8 cellular contexts compared by ENCODE assay signal in genomic region chr16:48385272-48385953, GRCh38. TPM values are rescaled to one million over a fixed set of nuclear protein-coding genes. Genes with fewer than 3 reads are reported as not detected.
A peak's percentile ranks its signal among the peaks of the same experiment; 100 is the strongest.
DNase-seq lines count a peak whose midpoint lies in the region; ATAC-seq and TF ChIP-seq lines count a peak whose summit lies in the region.

SIAH1 (minus strand) TSS chr16:48385413; CDS start chr16:48362428, 22,985 bp downstream.

- no peaks in the 10 kb centered on the region for H3K9me3 ChIP-seq in IMR-90 (ENCODE audit: control insufficient read depth, insufficient read depth, low read length)
- peaks cover 3% of the 10 kb centered on the region for H3K9me3 ChIP-seq in neuron (ENCODE audit: low read length)
- H3K9me3 ChIP-seq in subcutaneous abdominal adipose tissue (ENCODE audit: control insufficient read depth in 5 of 5, low read length in 5 of 5), result no peaks in the 10 kb centered on the region

- peak within 1 kb of the TSS; percentile 97 for H2AK9ac ChIP-seq in IMR-90 (replicated peaks; ENCODE audit: low read depth, low read length, poor library complexity)

- peaks cover 26% of the 10 kb centered on the region for H4K20me1 ChIP-seq in IMR-90 (ENCODE audit: insufficient read depth, low read length)

- H3K36me3 ChIP-seq in IMR-90 (ENCODE audit: control insufficient read depth, insufficient read depth, low read length), result no peaks in the 10 kb centered on the region
- H3K36me3 ChIP-seq in neuron (ENCODE audit: insufficient read depth, low read length), result no peaks in the 10 kb centered on the region
- no peaks in the 10 kb centered on the region for H3K36me3 ChIP-seq in subcutaneous abdominal adipose tissue (ENCODE audit: control insufficient read depth in 5 of 5, insufficient read depth in 5 of 5, low read length in 5 of 5)

- TF ChIP-seq RAD21 in IMR-90 (IDR thresholded peaks at IDR 0.05; ENCODE audit: low read length), result no peak; the same call in 1 of the 2 replicates

- H2BK120ac ChIP-seq in IMR-90 (ENCODE audit: low read depth, low read length), result peak within 1 kb of the TSS; percentile 81

- H3K4ac ChIP-seq in IMR-90 (ENCODE audit: low read depth, low read length), result peak within 1 kb of the TSS; percentile 96

- H2AFZ ChIP-seq in IMR-90 (replicated peaks; ENCODE audit: low read length, poor library complexity), result peak within 1 kb of the TSS; percentile 100
- peak within 1 kb of the TSS; percentile 89 for H2AFZ ChIP-seq in neuron (ENCODE audit: low read depth, low read length)

- H3K56ac ChIP-seq in IMR-90 (ENCODE audit: extremely low read depth, insufficient read depth, low read length), result peak within 1 kb of the TSS; percentile 91

- TF ChIP-seq CTCF in IMR-90 (conservative IDR thresholded peaks at IDR 0.05; ENCODE audit: low read depth, low read length) (no peak), foreskin keratinocyte (conservative IDR thresholded peaks at IDR 0.05) (no peak)

- peak within 1 kb of the TSS; percentile 95 for H3K4me3 ChIP-seq in IMR-90 (ENCODE audit: insufficient read depth, low read depth, low read length)
- H3K4me3 ChIP-seq in neuron (ENCODE audit: low read length), result peak within 1 kb of the TSS; percentile 91
- peak within 1 kb of the TSS; percentile 89 to 99 (median 90) for H3K4me3 ChIP-seq in subcutaneous abdominal adipose tissue (ENCODE audit: low read depth in 1 of 5, low read length in 5 of 5)

- H3K27ac ChIP-seq in IMR-90 (ENCODE audit: insufficient read depth, low read length) (peak within 1 kb of the TSS; percentile 98), foreskin keratinocyte (peak within 1 kb of the TSS; percentile 90), subcutaneous abdominal adipose tissue (ENCODE audit: low read depth, low read length) (peak within 1 kb of the TSS; percentile 99)

- H4K8ac ChIP-seq in IMR-90 (ENCODE audit: low read depth in 2 of 2, low read length in 2 of 2), result peak within 1 kb of the TSS; percentile 72 to 97

- POLR2A ChIA-PET in IMR-90 (lab: Charles Lee; ENCODE audit: unreplicated experiment), result interaction anchor here (0.6 to 1.0 kb wide), 3 partner anchors 23 to 1477 kb away, joined by 3 to 8 read pairs (median 4); no protein-coding TSS in a partner anchor

- H2BK5ac ChIP-seq in IMR-90 (ENCODE audit: low read depth, low read length, poor library complexity, severe bottlenecking), result peak within 1 kb of the TSS; percentile 97

- BruUV-seq in IMR-90 (replicated peaks; lab: Mats Ljungman, UMichigan), result no TSS peak

- H3K9ac ChIP-seq in IMR-90 (ENCODE audit: low read depth, low read length), result peak within 1 kb of the TSS; percentile 96
- H3K9ac ChIP-seq in subcutaneous abdominal adipose tissue (ENCODE audit: low read length in 5 of 5), result peak within 1 kb of the TSS; percentile 95 to 99 (median 98)

- no peak within 1 kb of the TSS for H2BK20ac ChIP-seq in IMR-90 (ENCODE audit: low read depth, low read length)

- peaks cover 1% of the 10 kb centered on the region; the same call in 1 of the 2 replicates for H3K4me1 ChIP-seq in IMR-90 (ENCODE audit: control insufficient read depth, insufficient read depth, low read length)
- peaks cover 20% of the 10 kb centered on the region for H3K4me1 ChIP-seq in foreskin keratinocyte
- peaks cover 6% of the 10 kb centered on the region for H3K4me1 ChIP-seq in neuron (ENCODE audit: insufficient read depth, low read length)
- peaks cover 4 to 49% (median 40%) of the 10 kb centered on the region in 5 donors for H3K4me1 ChIP-seq in subcutaneous abdominal adipose tissue (ENCODE audit: control insufficient read depth in 5 of 5, insufficient read depth in 5 of 5, low read length in 5 of 5)

- dilution Hi-C loops in IMR-90 (cut with HindIII; ENCODE audit: low sequenced_read_pairs, unreplicated experiment), result no loop called here

- H3K79me1 ChIP-seq in IMR-90 (ENCODE audit: low read depth in 1 of 2, low read length in 2 of 2), result peaks cover 0 to 30% of the 10 kb centered on the region in 2 experiments; a peak in 2 of 4 replicates

- peak within 1 kb of the TSS; percentile 90 for H4K91ac ChIP-seq in IMR-90 (ENCODE audit: insufficient read depth, low read depth, low read length)

- peak; percentile 61 for TF ChIP-seq POLR2A in IMR-90 (IDR thresholded peaks at IDR 0.05; ENCODE audit: low read depth, low read length)

- peak within 1 kb of the TSS; percentile 91 for H3K18ac ChIP-seq in IMR-90 (ENCODE audit: low read depth, low read length)

- peak within 1 kb of the TSS; percentile 98 for H3K23ac ChIP-seq in IMR-90 (ENCODE audit: low read depth, low read length)

- peak within 1 kb of the TSS; percentile 98 for H3K4me2 ChIP-seq in IMR-90 (ENCODE audit: low read depth, low read length)

- peak within 1 kb of the TSS; percentile 98 for H4K5ac ChIP-seq in IMR-90 (ENCODE audit: low read depth, low read length)

- H3K9me1 ChIP-seq in IMR-90 (ENCODE audit: insufficient read depth, low read length), result peaks cover 6% of the 10 kb centered on the region; the same call in 1 of the 2 replicates

- H2BK15ac ChIP-seq in IMR-90 (ENCODE audit: low read depth, low read length), result peak within 1 kb of the TSS; percentile 18; the same call in 1 of the 3 replicates

- 2% methylated on average over 34 of the region's 96 CpGs; no CpG with 5 or more reads in 1 of the 2 experiments for WGBS in IMR-90 (ENCODE audit: extremely low coverage in 2 of 2, insufficient read length in 1 of 2), 2 experiments

- intact Hi-C loops in IMR-90 (cut with micrococcal nuclease), result loop anchor here (1.0 kb wide), 1 partner anchor 151 kb away; no protein-coding TSS in a partner anchor

- in situ Hi-C loops in IMR-90 (cut with MboI; ENCODE audit: low sequenced_read_pairs), result no loop called here

- peak within 1 kb of the TSS; percentile 95 for H3K14ac ChIP-seq in IMR-90 (replicated peaks; ENCODE audit: low read depth, low read length)

- DNase-seq in DMS53 treated with DMSO at 0.1 percent for 48 hours (lab: John Stamatoyannopoulos, UW; ENCODE audit: unreplicated experiment) (peak; percentile 53), IMR-90 (peak; percentile 68), SHP77 treated with DMSO at 0.1 percent for 48 hours (lab: John Stamatoyannopoulos, UW) (peak; percentile 50), activated gamma-delta T cell (lab: John Stamatoyannopoulos, UW) (peak; percentile 83), foreskin keratinocyte (peak in 1 of 2 donors; percentile 46)

- CTCF ChIA-PET in IMR-90 (lab: Yijun Ruan, JAX), result no interaction called here

- ATAC-seq in GM21526 (IDR thresholded peaks at IDR 0.05; ENCODE audit: low FRiP score, unreplicated experiment) (peak; percentile 61), IMR-90 (ENCODE audit: low read depth) (peak; percentile 84), foreskin keratinocyte (peak; percentile 82)

- peak within 1 kb of the TSS; percentile 85 for H2AK5ac ChIP-seq in IMR-90 (ENCODE audit: low read depth, low read length)

- H3K27me3 ChIP-seq in IMR-90 (ENCODE audit: control insufficient read depth, insufficient read depth, low read length) (no peaks in the 10 kb centered on the region), foreskin keratinocyte (no peaks in the 10 kb centered on the region), neuron (ENCODE audit: insufficient read depth, low read length) (no peaks in the 10 kb centered on the region), subcutaneous abdominal adipose tissue (ENCODE audit: control insufficient read depth in 5 of 5, insufficient read depth in 4 of 5, low read length in 5 of 5) (no peaks in the 10 kb centered on the region)

TF ChIP-seq in IMR-90, 13 proteins besides CTCF, POLR2A, EP300 and RAD21:
- TF ChIP-seq MAFK (IDR thresholded peaks at IDR 0.05; ENCODE audit: low read depth, low read length) (no peak), MAZ (IDR thresholded peaks at IDR 0.05; ENCODE audit: borderline replicate concordance, low read depth, low read length) (peak; percentile 61; the same call in 1 of the 2 replicates), RCOR1 (IDR thresholded peaks at IDR 0.05; ENCODE audit: insufficient replicate concordance, low read length) (no peak), MXI1 (IDR thresholded peaks at IDR 0.05; ENCODE audit: borderline replicate concordance, low read depth, low read length) (no peak), BHLHE40 (IDR thresholded peaks at IDR 0.05; ENCODE audit: low read depth, low read length) (peak; percentile 61), FOS (IDR thresholded peaks at IDR 0.05; ENCODE audit: low read depth, low read length) (no peak), CHD1 (IDR thresholded peaks at IDR 0.05; ENCODE audit: low read depth, low read length) (no peak), RFX5 (IDR thresholded peaks at IDR 0.05; ENCODE audit: low read depth, low read length) (no peak), SMC3 (IDR thresholded peaks at IDR 0.05; ENCODE audit: low read depth, low read length) (no peak), CEBPB (IDR thresholded peaks at IDR 0.05; ENCODE audit: low read depth, low read length) (no peak), USF2 (IDR thresholded peaks at IDR 0.05; ENCODE audit: low read depth, low read length) (peak; percentile 32; the same call in 1 of the 2 replicates)
- TF ChIP-seq, protein P1, sequence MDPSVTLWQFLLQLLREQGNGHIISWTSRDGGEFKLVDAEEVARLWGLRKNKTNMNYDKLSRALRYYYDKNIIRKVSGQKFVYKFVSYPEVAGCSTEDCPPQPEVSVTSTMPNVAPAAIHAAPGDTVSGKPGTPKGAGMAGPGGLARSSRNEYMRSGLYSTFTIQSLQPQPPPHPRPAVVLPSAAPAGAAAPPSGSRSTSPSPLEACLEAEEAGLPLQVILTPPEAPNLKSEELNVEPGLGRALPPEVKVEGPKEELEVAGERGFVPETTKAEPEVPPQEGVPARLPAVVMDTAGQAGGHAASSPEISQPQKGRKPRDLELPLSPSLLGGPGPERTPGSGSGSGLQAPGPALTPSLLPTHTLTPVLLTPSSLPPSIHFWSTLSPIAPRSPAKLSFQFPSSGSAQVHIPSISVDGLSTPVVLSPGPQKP (IDR thresholded peaks at IDR 0.05; ENCODE audit: borderline replicate concordance, low read depth, low read length), result no peak

RNA-seq across cellular contexts. Expression of gene SIAH1, which starts in this region (rescaled TPM):
- total RNA-seq in IMR-90 (2012; rRNA removed) (16.9 and 17.7 TPM in 2 replicates), foreskin keratinocyte (16.8 and 18.4 TPM in 2 replicates)
- polyA plus RNA-seq in IMR-90 (2012; rRNA removed) (8.8 and 10.3 TPM in 2 replicates), foreskin keratinocyte (8.6 and 9.0 TPM in 2 replicates)
- 6.3 and 10.9 TPM in 2 replicates for polyA plus RNA-seq in IMR-90 (2012; cell fraction: cytosol; rRNA removed)
- 8.6 and 22.7 TPM in 2 replicates for polyA plus RNA-seq in IMR-90 (2012; cell fraction: nucleus; rRNA removed; ENCODE audit: low replicate concordance)
